11 cellular contexts compared by ENCODE assay signal in genomic region chr6:148146717-148147116, GRCh38.
DNase-seq lines count a peak whose midpoint lies in the region; ATAC-seq, FAIRE-seq and TF ChIP-seq lines count a peak whose summit lies in the region.
"Had no signal": no experiment of that assay in that cellular context is flagged by ENCODE, and none has a peak within 500 bp of the region (broad histone marks: within the 10 kb centered on the region; RNA-seq: fewer than 3 reads in every experiment).

No MANE protein-coding gene starts in this region.

- 0 out of 2 replicates have a peak overlapping the region, but pooled peaks have one; percentile 34 for H2AFZ ChIP-seq in H1 (ENCODE audit: low read length)

- no peak overlapping the region for H3K56ac ChIP-seq in H1 (replicated peaks; ENCODE audit: insufficient read length, low read depth, low read length)

- H3K4me1 ChIP-seq in H1 (replicated peaks in 1 of 4; ENCODE audit: control insufficient read depth in 3 of 4, insufficient read depth in 4 of 4, low read length in 3 of 4) = peaks cover 0 to 3% (median 0%) of the 10 kb centered on the region in 4 experiments; a peak in 1 of 7 replicates

- H3K4me1 Mint-ChIP-seq in activated CD4-positive, alpha-beta T cell treated with anti-CD3 and anti-CD28 coated beads, Interleukin-2, amount 10 ng/mL, durations not matched to agents 7 days and 5 days = peaks cover 13% of the 10 kb centered on the region
- H3K4me1 Mint-ChIP-seq: naive B cell had no signal

- H3K23ac ChIP-seq in H1 (ENCODE audit: insufficient read length) = no peak overlapping the region

- H3K27me3 ChIP-seq in H1 (replicated peaks in 1 of 4; ENCODE audit: control insufficient read depth in 3 of 4, extremely low read depth in 1 of 4, insufficient read depth in 3 of 4, low read length in 3 of 4) = no peaks in the 10 kb centered on the region

- no peak overlapping the region for H2AK5ac ChIP-seq in H1 (ENCODE audit: low read depth, low read length)

- H2BK20ac ChIP-seq in H1 (ENCODE audit: low read length) = no peak overlapping the region

- H3K36me3 ChIP-seq in H1 (ENCODE audit: control insufficient read depth in 2 of 4, insufficient read depth in 4 of 4, low read length in 3 of 4) = no peaks in the 10 kb centered on the region

- H4K20me1 ChIP-seq in H1 (replicated peaks in 1 of 2; ENCODE audit: control insufficient read depth in 1 of 2, insufficient read depth in 2 of 2, low read length in 2 of 2) = no peaks in the 10 kb centered on the region

- H3K9me3 ChIP-seq in H1 (ENCODE audit: insufficient read depth in 2 of 2, low read depth in 1 of 2, low read length in 1 of 2) = no peaks in the 10 kb centered on the region

- H3K79me1 ChIP-seq in H1 (ENCODE audit: low read depth, low read length) = no peaks in the 10 kb centered on the region

- no peak overlapping the region for H3K4ac ChIP-seq in H1 (replicated peaks; ENCODE audit: insufficient read length, low read depth, low read length)

- no peak for TF ChIP-seq CTCF in H1 (IDR thresholded peaks at IDR 0.05; ENCODE audit: control extremely low read depth in 1 of 3, insufficient read depth in 1 of 3, low read depth in 1 of 3, low read length in 3 of 3)

- H3K79me2 ChIP-seq in H1 (ENCODE audit: control insufficient read depth in 1 of 2, insufficient read depth in 2 of 2, low read length in 2 of 2) = no peaks in the 10 kb centered on the region

- CTCF ChIA-PET in activated CD4-positive, alpha-beta T cell treated with anti-CD3 and anti-CD28 coated beads, Interleukin-2, amount 10 ng/mL, durations not matched to agents 7 days and 5 days (lab: Charles Lee) = no interaction called here
- CTCF ChIA-PET in H1 (lab: Charles Lee; ENCODE audit: partially characterized antibody) = interaction anchor here (0.6 to 3.0 kb wide), 6 partner anchors 9 to 349 kb away, joined by 3 to 11 read pairs (median 7); no protein-coding TSS in a partner anchor

- H3K4me3 ChIP-seq in H1 (ENCODE audit: extremely low read depth in 1 of 4, insufficient read depth in 2 of 4, low read depth in 3 of 4, low read length in 4 of 4) = no peak overlapping the region

- no peak overlapping the region for H3K18ac ChIP-seq in H1 (ENCODE audit: extremely low read depth, low read length)

- ATAC-seq in HG03432 (IDR thresholded peaks at IDR 0.05; ENCODE audit: unreplicated experiment) (peak; percentile 64), GM19397 (IDR thresholded peaks at IDR 0.05; ENCODE audit: unreplicated experiment) (no peak)

- no peak overlapping the region for H4K91ac ChIP-seq in H1 (replicated peaks; ENCODE audit: insufficient read length, low read length)

- no peak overlapping the region for H3K4me3 Mint-ChIP-seq in activated CD4-positive, alpha-beta T cell treated with anti-CD3 and anti-CD28 coated beads, Interleukin-2, amount 10 ng/mL, durations not matched to agents 7 days and 5 days
- H3K4me3 Mint-ChIP-seq: brain, naive B cell had no signal

- no peak for TF ChIP-seq RAD21 in H1 (IDR thresholded peaks at IDR 0.05 in 1 of 2, conservative IDR thresholded peaks at IDR 0.05 in 1 of 2; ENCODE audit: low read depth in 2 of 2, low read length in 2 of 2)

- H4K5ac ChIP-seq in H1 (ENCODE audit: insufficient read length, low read depth, low read length) = no peak overlapping the region

- no peak overlapping the region for H2BK12ac ChIP-seq in H1 (ENCODE audit: low read depth, low read length)

- no peak for TF ChIP-seq EP300 in H1 (IDR thresholded peaks at IDR 0.05; ENCODE audit: borderline replicate concordance in 1 of 2, low read depth in 2 of 2, low read length in 2 of 2)

- peak; percentile 32 for DNase-seq in activated CD4-positive, alpha-beta T cell treated with anti-CD3 and anti-CD28 coated beads, Interleukin-2, amount 10 ng/mL, durations not matched to agents 7 days and 5 days
- DNase-seq in H1 (ENCODE audit: low read depth in 1 of 2, low spot score in 2 of 2) = peak in 1 of 2 experiments; percentile 3
- DNase-seq in stimulated activated CD8-positive, alpha-beta memory T cell treated with anti-CD3 and anti-CD28 coated beads, Interleukin-2, amount 100 ng/mL, for 48 hours (ENCODE audit: low read depth in 2 of 2) = peak; percentile 11 to 23
- DNase-seq in KBM-7 = no peak
- no peak for DNase-seq in NCI-H510A treated with DMSO at 0.1 percent for 48 hours (lab: John Stamatoyannopoulos, UW)
- DNase-seq in NCI-H2029 (lab: John Stamatoyannopoulos, UW) = no peak
- DNase-seq: naive B cell, NCI-H1694 had no signal

- no peak overlapping the region for H2BK5ac ChIP-seq in H1 (ENCODE audit: low read depth, low read length)

- H3K9ac ChIP-seq in H1 (replicated peaks in 1 of 4; ENCODE audit: extremely low read depth in 1 of 4, low read depth in 3 of 4, low read length in 3 of 4) = no peak overlapping the region

- H3K27ac Mint-ChIP-seq in activated CD4-positive, alpha-beta T cell treated with anti-CD3 and anti-CD28 coated beads, Interleukin-2, amount 10 ng/mL, durations not matched to agents 7 days and 5 days = peak overlapping the region; percentile 68
- H3K27ac Mint-ChIP-seq: naive B cell had no signal

- H3K9me3 Mint-ChIP-seq in activated CD4-positive, alpha-beta T cell treated with anti-CD3 and anti-CD28 coated beads, Interleukin-2, amount 10 ng/mL, durations not matched to agents 7 days and 5 days = no peaks in the 10 kb centered on the region
- H3K9me3 Mint-ChIP-seq: brain had no signal

- FAIRE-seq in H1 (lab: Jason Lieb, UNC) = no peak

- peaks cover 3% of the 10 kb centered on the region for H3K27me3 Mint-ChIP-seq in activated CD4-positive, alpha-beta T cell treated with anti-CD3 and anti-CD28 coated beads, Interleukin-2, amount 10 ng/mL, durations not matched to agents 7 days and 5 days

- no peak overlapping the region for H2BK120ac ChIP-seq in H1 (replicated peaks; ENCODE audit: low read depth, low read length)

- 88% methylated on average over 5 of the region's 5 CpGs; no CpG with 5 or more reads in 1 of the 2 experiments for WGBS in H1 (ENCODE audit: extremely low coverage in 1 of 2, insufficient coverage in 1 of 2, insufficient read length in 1 of 2, insufficient replicate concordance in 2 of 2, low coverage in 1 of 2, low lambda C conversion rate in 2 of 2, missing lambda C conversion rate in 1 of 2), 2 experiments

- H3K27ac ChIP-seq in H1 (ENCODE audit: low read depth, low read length) = no peak overlapping the region

- POLR2A ChIA-PET in activated CD4-positive, alpha-beta T cell treated with anti-CD3 and anti-CD28 coated beads, Interleukin-2, amount 10 ng/mL, durations not matched to agents 7 days and 5 days (lab: Charles Lee) = no interaction called here
- POLR2A ChIA-PET in H1 (lab: Charles Lee; ENCODE audit: partially characterized antibody) = no interaction called here

- no peaks in the 10 kb centered on the region for H3K23me2 ChIP-seq in H1 (ENCODE audit: low read depth, low read length)

- no peak overlapping the region for H3K14ac ChIP-seq in H1 (ENCODE audit: insufficient read length)

- in situ Hi-C loops in KBM-7 (cut with MboI; ENCODE audit: low pct_unique_long_range_greater_than_20kb, low sequenced_read_pairs) = no loop called here

- no peaks in the 10 kb centered on the region for H3K36me3 Mint-ChIP-seq in activated CD4-positive, alpha-beta T cell treated with anti-CD3 and anti-CD28 coated beads, Interleukin-2, amount 10 ng/mL, durations not matched to agents 7 days and 5 days (ENCODE audit: low read depth)
- H3K36me3 Mint-ChIP-seq: brain, naive B cell had no signal

- no peak overlapping the region for H3K4me2 ChIP-seq in H1 (ENCODE audit: insufficient read depth in 1 of 2, low read depth in 2 of 2, low read length in 2 of 2)

- H4K8ac ChIP-seq in H1 (ENCODE audit: extremely low read depth, insufficient read depth, low read length) = no peak overlapping the region

- no peak for TF ChIP-seq POLR2A in H1 (IDR thresholded peaks at IDR 0.05; ENCODE audit: control extremely low read depth in 1 of 2, low read depth in 2 of 2, low read length in 2 of 2)

- H2BK15ac ChIP-seq in H1 (ENCODE audit: low read length) = no peak overlapping the region

TF ChIP-seq in H1, 55 proteins besides CTCF, POLR2A, EP300 and RAD21:
- no peak for TF ChIP-seq NANOG (IDR thresholded peaks at IDR 0.05; ENCODE audit: insufficient read depth, low read depth, low read length, poor library complexity, severe bottlenecking)
- no peak for TF ChIP-seq MAX (IDR thresholded peaks at IDR 0.05)
- no peak for TF ChIP-seq TAF1 (IDR thresholded peaks at IDR 0.05; ENCODE audit: low read depth, low read length)
- no peak for TF ChIP-seq USF2 (IDR thresholded peaks at IDR 0.05; ENCODE audit: low read length)
- no peak for TF ChIP-seq CTBP2 (IDR thresholded peaks at IDR 0.05; ENCODE audit: borderline replicate concordance, insufficient read depth, insufficient read length, low read length)
- no peak for TF ChIP-seq CREB1 (IDR thresholded peaks at IDR 0.05)
- no peak for TF ChIP-seq YY1 (IDR thresholded peaks at IDR 0.05; ENCODE audit: low read depth, low read length)
- no peak for TF ChIP-seq FOSL1 (IDR thresholded peaks at IDR 0.05; ENCODE audit: insufficient read depth, low read depth, low read length)
- no peak for TF ChIP-seq SRF (IDR thresholded peaks at IDR 0.05; ENCODE audit: low read depth, low read length)
- no peak for TF ChIP-seq JUND (IDR thresholded peaks at IDR 0.05; ENCODE audit: low read length)
TF ChIP-seq in H1: peak in this region for 0.

Comparison
In these comparisons a context has a peak if more than half of its experiments do, and no peak if none do; other contexts are left out.
1. DNase-seq: peak in activated CD4-positive, alpha-beta T cell treated with anti-CD3 and anti-CD28 coated beads, Interleukin-2, amount 10 ng/mL, durations not matched to agents 7 days and 5 days (single experiment) and stimulated activated CD8-positive, alpha-beta memory T cell treated with anti-CD3 and anti-CD28 coated beads, Interleukin-2, amount 100 ng/mL, for 48 hours (2 of 2); none in KBM-7 (single experiment), NCI-H510A treated with DMSO at 0.1 percent for 48 hours (single experiment) and NCI-H2029 (single experiment).